8 cellular contexts compared by ENCODE assay signal in genomic region chr5:78162253-78162862, GRCh38.
DNase-seq lines count a peak whose midpoint lies in the region; TF ChIP-seq lines count a peak whose summit lies in the region.

No MANE protein-coding gene starts in this region.

- WGBS in prostate gland: 82% methylated on average over 3 of the region's 3 CpGs

- no peaks in the 10 kb centered on the region; the same call in none of the 2 replicates for H3K9me3 ChIP-seq in SJCRH30 (replicated peaks)
- H3K9me3 ChIP-seq in tibial artery: no peaks in the 10 kb centered on the region
- no peaks in the 10 kb centered on the region for H3K9me3 ChIP-seq in prostate gland

- no peaks in the 10 kb centered on the region; the same call in 1 of the 2 replicates for H4K20me1 ChIP-seq in KMS-11 (ENCODE audit: insufficient read depth)

- H3K27me3 ChIP-seq in KMS-11 (ENCODE audit: insufficient read depth, low read depth) (no peaks in the 10 kb centered on the region), SJCRH30 (no peaks in the 10 kb centered on the region), tibial artery (no peaks in the 10 kb centered on the region), prostate gland (replicated peaks; ENCODE audit: insufficient read depth) (no peaks in the 10 kb centered on the region)

- H3K27ac ChIP-seq in KMS-11: no peak overlapping the region
- no peak overlapping the region for H3K27ac ChIP-seq in SJCRH30
- H3K27ac ChIP-seq in tibial artery: no peak overlapping the region
- no peak overlapping the region for H3K27ac ChIP-seq in prostate gland

- H3K4me2 ChIP-seq in KMS-11: no peak overlapping the region

- no peaks in the 10 kb centered on the region for H3K79me2 ChIP-seq in KMS-11 (ENCODE audit: insufficient read depth, low read depth)

- intact Hi-C loops in tibial artery (cut with DNase I; ENCODE audit: low total_unique reads) (loop anchor here (5.0 kb wide), 1 partner anchor 295 kb away; no protein-coding TSS in a partner anchor), prostate gland (cut with DNase I) (no loop called here)

- no peaks in the 10 kb centered on the region for H3K36me3 ChIP-seq in KMS-11 (ENCODE audit: insufficient read depth)
- H3K36me3 ChIP-seq in SJCRH30: peaks cover 19% of the 10 kb centered on the region
- peaks cover 9 to 20% (median 17%) of the 10 kb centered on the region in 3 donors for H3K36me3 ChIP-seq in tibial artery
- no peaks in the 10 kb centered on the region for H3K36me3 ChIP-seq in prostate gland

- H3K4me3 ChIP-seq in KMS-11 (IDR thresholded peaks at IDR 0.05; ENCODE audit: insufficient read depth, low read depth, low read length) (no peak overlapping the region), SJCRH30 (no peak overlapping the region), tibial artery (no peak overlapping the region), prostate gland (no peak overlapping the region)

- no peaks in the 10 kb centered on the region for H3K4me1 ChIP-seq in KMS-11 (ENCODE audit: low read depth, poor library complexity, severe bottlenecking)
- H3K4me1 ChIP-seq in SJCRH30: no peaks in the 10 kb centered on the region
- no peaks in the 10 kb centered on the region for H3K4me1 ChIP-seq in tibial artery
- H3K4me1 ChIP-seq in prostate gland (replicated peaks): no peaks in the 10 kb centered on the region

- peak; percentile 13 for DNase-seq in DMS153 treated with DMSO at 0.1 percent for 48 hours (lab: John Stamatoyannopoulos, UW; ENCODE audit: unreplicated experiment)
- no peak for DNase-seq in DMS153 (lab: John Stamatoyannopoulos, UW)
- DNase-seq in SJCRH30: peak; percentile 42 to 76
- peak; percentile 11 for DNase-seq in hepatic stellate cell (ENCODE audit: low spot score)
- no peak for DNase-seq in tibial artery
- DNase-seq in prostate gland (ENCODE audit: low spot score): no peak
- DNase-seq in activated CD4-positive, CD25-positive, alpha-beta regulatory T cell (lab: John Stamatoyannopoulos, UW): no peak

- no peak for TF ChIP-seq POLR2A in prostate gland (IDR thresholded peaks at IDR 0.05)

- H3K9ac ChIP-seq in KMS-11: no peak overlapping the region

- TF ChIP-seq CTCF in KMS-11 (conservative IDR thresholded peaks at IDR 0.05; ENCODE audit: low read depth, low read length): peak; percentile 83
- TF ChIP-seq CTCF in tibial artery (IDR thresholded peaks at IDR 0.05): peak; percentile 27 to 44
- peak in 2 of 4 experiments; percentile 45 to 50 for TF ChIP-seq CTCF in prostate gland (IDR thresholded peaks at IDR 0.05)

- H2AFZ ChIP-seq in KMS-11 (ENCODE audit: low read depth): no peak overlapping the region

Comparison
In these comparisons a context has a peak if more than half of its experiments do, and no peak if none do; other contexts are left out.
1. DNase-seq: peak in DMS153 treated with DMSO at 0.1 percent for 48 hours (single experiment), SJCRH30 (2 of 2) and hepatic stellate cell (single experiment); none in DMS153 (single experiment), tibial artery (0 of 2), prostate gland (single experiment) and activated CD4-positive, CD25-positive, alpha-beta regulatory T cell (0 of 4).